Comparison of ENCODE assay signal across 1 cellular context in genomic region chr22:50485221-50486131, GRCh38.
A peak's percentile ranks its signal among the peaks of the same experiment; 100 is the strongest.
TF ChIP-seq lines count a peak whose summit lies in the region.

No MANE protein-coding gene starts in this region.

TF ChIP-seq in HepG2, 621 proteins besides CTCF, POLR2A, EP300 and RAD21 (continued from another document and continues in another):
- no peak for TF ChIP-seq ZBTB3 (CRISPR knock-in tag; IDR thresholded peaks at IDR 0.05; ENCODE audit: borderline replicate concordance, low read depth)
- no peak for TF ChIP-seq ZBTB39 (CRISPR knock-in tag; IDR thresholded peaks at IDR 0.05)
- TF ChIP-seq MLXIP (CRISPR knock-in tag; IDR thresholded peaks at IDR 0.05; ENCODE audit: borderline replicate concordance) = peak; percentile 98
- no peak for TF ChIP-seq PCBP2 (optimal IDR thresholded peaks at IDR 0.05; ENCODE audit: low read depth, low read length, poor library complexity, severe bottlenecking)
- TF ChIP-seq CEBPG (CRISPR knock-in tag; IDR thresholded peaks at IDR 0.05) = no peak
- TF ChIP-seq PHF8 (CRISPR knock-in tag; IDR thresholded peaks at IDR 0.05) = no peak; the same call in 1 of the 2 replicates
- TF ChIP-seq ZNF234 (CRISPR knock-in tag; conservative IDR thresholded peaks at IDR 0.05) = no peak; the same call in 1 of the 2 replicates
- TF ChIP-seq GFI1 (CRISPR knock-in tag; IDR thresholded peaks at IDR 0.05; ENCODE audit: borderline replicate concordance) = no peak
- no peak for TF ChIP-seq EZH2 (conservative IDR thresholded peaks at IDR 0.05; ENCODE audit: low read depth, low read length)
- no peak for TF ChIP-seq ZNF282 (IDR thresholded peaks at IDR 0.05; ENCODE audit: partially characterized antibody)
- no peak for TF ChIP-seq ZNF24 (IDR thresholded peaks at IDR 0.05)
- TF ChIP-seq MED13 (CRISPR knock-in tag; IDR thresholded peaks at IDR 0.05) = no peak
- peak; percentile 53; the same call in 1 of the 2 replicates for TF ChIP-seq SRY (CRISPR knock-in tag; IDR thresholded peaks at IDR 0.05)
- TF ChIP-seq ZNF691 (CRISPR knock-in tag; IDR thresholded peaks at IDR 0.05; ENCODE audit: borderline replicate concordance, low read depth) = 0 out of 2 replicates have a peak, but pooled peaks have one; percentile 25
- TF ChIP-seq SATB2 (CRISPR knock-in tag; IDR thresholded peaks at IDR 0.05) = no peak
- TF ChIP-seq TIGD3 (CRISPR knock-in tag; IDR thresholded peaks at IDR 0.05; ENCODE audit: borderline replicate concordance) = no peak; the same call in 1 of the 2 replicates
- TF ChIP-seq RARG (CRISPR knock-in tag; IDR thresholded peaks at IDR 0.05; ENCODE audit: low read depth) = no peak
- TF ChIP-seq ZNF567 (CRISPR knock-in tag; IDR thresholded peaks at IDR 0.05; ENCODE audit: borderline replicate concordance) = no peak
- no peak for TF ChIP-seq GTF2F1 (IDR thresholded peaks at IDR 0.05; ENCODE audit: low read length)
- TF ChIP-seq ZNF777 (CRISPR knock-in tag; IDR thresholded peaks at IDR 0.05) = no peak
- peak; percentile 100 for TF ChIP-seq ARNTL (CRISPR knock-in tag; IDR thresholded peaks at IDR 0.05)
- TF ChIP-seq ZNF335 (CRISPR knock-in tag; IDR thresholded peaks at IDR 0.05) = no peak
- TF ChIP-seq ZNF879 (CRISPR knock-in tag; IDR thresholded peaks at IDR 0.05) = 0 out of 2 replicates have a peak, but pooled peaks have one; percentile 65
- no peak for TF ChIP-seq ZNF580 (CRISPR knock-in tag; IDR thresholded peaks at IDR 0.05; ENCODE audit: borderline replicate concordance, low read depth)
- TF ChIP-seq GLI4 (CRISPR knock-in tag; IDR thresholded peaks at IDR 0.05; ENCODE audit: borderline replicate concordance) = no peak
- no peak for TF ChIP-seq TOE1 (CRISPR knock-in tag; IDR thresholded peaks at IDR 0.05)
- TF ChIP-seq NR2F1 (CRISPR knock-in tag; IDR thresholded peaks at IDR 0.05) = peak; percentile 52 to 76; a peak in 1 of 4 replicates
- peak; percentile 96 for TF ChIP-seq AKAP8 (CRISPR knock-in tag; IDR thresholded peaks at IDR 0.05)
- no peak for TF ChIP-seq TFDP2 (CRISPR knock-in tag; IDR thresholded peaks at IDR 0.05)
- no peak for TF ChIP-seq XRCC5 (optimal IDR thresholded peaks at IDR 0.05; ENCODE audit: low read length)
- TF ChIP-seq FOSL1 (CRISPR knock-in tag; IDR thresholded peaks at IDR 0.05; ENCODE audit: borderline replicate concordance) = no peak
- TF ChIP-seq ZNF446 (CRISPR knock-in tag; IDR thresholded peaks at IDR 0.05) = no peak
- TF ChIP-seq GATA4 (IDR thresholded peaks at IDR 0.05; ENCODE audit: borderline replicate concordance, low read depth) = no peak
- peak; percentile 62 for TF ChIP-seq ZFY (CRISPR knock-in tag; IDR thresholded peaks at IDR 0.05)
- TF ChIP-seq MTF2 (CRISPR knock-in tag; IDR thresholded peaks at IDR 0.05; ENCODE audit: borderline replicate concordance) = no peak
- TF ChIP-seq ATF4 (CRISPR knock-in tag; IDR thresholded peaks at IDR 0.05) = peak in 1 of 2 experiments; percentile 57; a peak in 2 of 4 replicates
- no peak for TF ChIP-seq NCOA1 (CRISPR knock-in tag; IDR thresholded peaks at IDR 0.05)
- no peak for TF ChIP-seq DZIP1 (CRISPR knock-in tag; IDR thresholded peaks at IDR 0.05)
- TF ChIP-seq FOXK1 (CRISPR knock-in tag; IDR thresholded peaks at IDR 0.05; ENCODE audit: borderline replicate concordance, low read depth) = no peak; the same call in 1 of the 2 replicates
- no peak for TF ChIP-seq ESRRA (CRISPR knock-in tag; IDR thresholded peaks at IDR 0.05; ENCODE audit: low read depth)
- TF ChIP-seq THAP11 (CRISPR knock-in tag; IDR thresholded peaks at IDR 0.05) = peak; percentile 53
- TF ChIP-seq NCOA2 (CRISPR knock-in tag; IDR thresholded peaks at IDR 0.05) = peak; percentile 63
- TF ChIP-seq SNRNP70 (IDR thresholded peaks at IDR 0.05; ENCODE audit: low read depth, low read length) = no peak
- no peak for TF ChIP-seq ZFP36 (IDR thresholded peaks at IDR 0.05; ENCODE audit: borderline replicate concordance, low read depth, low read length, partially characterized antibody)
- no peak for TF ChIP-seq EEA1 (CRISPR knock-in tag; IDR thresholded peaks at IDR 0.05; ENCODE audit: borderline replicate concordance)
- TF ChIP-seq ATF2 (CRISPR knock-in tag; IDR thresholded peaks at IDR 0.05) = 0 out of 2 replicates have a peak, but pooled peaks have one; percentile 46
- no peak for TF ChIP-seq ZNF720 (CRISPR knock-in tag; IDR thresholded peaks at IDR 0.05)
- TF ChIP-seq ZNF337 (CRISPR knock-in tag; IDR thresholded peaks at IDR 0.05; ENCODE audit: borderline replicate concordance, low read depth) = no peak
- 0 out of 2 replicates have a peak, but pooled peaks have one; percentile 14 for TF ChIP-seq HMG20B (CRISPR knock-in tag; conservative IDR thresholded peaks at IDR 0.05)
- no peak for TF ChIP-seq HHEX (CRISPR knock-in tag; IDR thresholded peaks at IDR 0.05)
- TF ChIP-seq GRHL1 (CRISPR knock-in tag; conservative IDR thresholded peaks at IDR 0.05) = no peak
